In genomic region chr12:4449862-4450222, GRCh38 we compare ENCODE assay signal across 18 cellular contexts. TPM values are rescaled to one million over a fixed set of nuclear protein-coding genes. Genes with fewer than 3 reads are reported as not detected.
A peak's percentile ranks its signal among the peaks of the same experiment; 100 is the strongest.
DNase-seq lines count a peak whose midpoint lies in the region; ATAC-seq, FAIRE-seq and TF ChIP-seq lines count a peak whose summit lies in the region.
"Had no signal": no experiment of that assay in that cellular context is flagged by ENCODE, and none has a peak within 500 bp of the region (broad histone marks: within the 10 kb centered on the region; RNA-seq: fewer than 3 reads in every experiment).

No MANE protein-coding gene starts in this region.

- H3K27me3 Mint-ChIP-seq in endothelial cell (ENCODE audit: unreplicated experiment): peaks cover 2% of the 10 kb centered on the region
- peaks cover 20 to 35% (median 30%) of the 10 kb centered on the region in 5 donors for H3K27me3 Mint-ChIP-seq in naive thymus-derived CD4-positive, alpha-beta T cell

- intact Hi-C loops in naive thymus-derived CD4-positive, alpha-beta T cell (cut with micrococcal nuclease): loop anchor here in 1 of 2 donors (10.0 kb wide), 1 partner anchor 285 kb away; no protein-coding TSS in a partner anchor

- no peaks in the 10 kb centered on the region for H3K4me1 ChIP-seq in osteoblast (ENCODE audit: insufficient read depth, low read length)
- no peaks in the 10 kb centered on the region for H3K4me1 ChIP-seq in naive thymus-derived CD4-positive, alpha-beta T cell (ENCODE audit: control insufficient read depth in 2 of 2, insufficient read depth in 2 of 2, low read length in 2 of 2)
- H3K4me1 ChIP-seq: upper lobe of left lung had no signal

- no peak overlapping the region for H3K4me2 ChIP-seq in osteoblast (ENCODE audit: insufficient read depth, low read length)

- no peaks in the 10 kb centered on the region for H3K9me3 ChIP-seq in osteoblast (ENCODE audit: low read depth, low read length)
- H3K9me3 ChIP-seq in naive thymus-derived CD4-positive, alpha-beta T cell (ENCODE audit: control insufficient read depth in 2 of 3, low read length in 3 of 3): no peaks in the 10 kb centered on the region
- H3K9me3 ChIP-seq: upper lobe of left lung had no signal

- CTCF ChIA-PET in naive thymus-derived CD4-positive, alpha-beta T cell (lab: Charles Lee): no interaction called here

- no peaks in the 10 kb centered on the region for H3K36me3 Mint-ChIP-seq in endothelial cell (ENCODE audit: low read depth, unreplicated experiment)
- peaks cover 0 to 13% (median 8%) of the 10 kb centered on the region in 5 donors for H3K36me3 Mint-ChIP-seq in naive thymus-derived CD4-positive, alpha-beta T cell
- H3K36me3 Mint-ChIP-seq: CD8-positive, alpha-beta T cell had no signal

- peaks cover 11% of the 10 kb centered on the region for H3K4me1 Mint-ChIP-seq in endothelial cell (ENCODE audit: unreplicated experiment)
- no peaks in the 10 kb centered on the region for H3K4me1 Mint-ChIP-seq in naive thymus-derived CD4-positive, alpha-beta T cell
- H3K4me1 Mint-ChIP-seq: T-helper 17 cell had no signal

- POLR2A ChIA-PET in naive thymus-derived CD4-positive, alpha-beta T cell (lab: Charles Lee): no interaction called here

- H3K27me3 ChIP-seq in bronchial epithelial cell (ENCODE audit: control insufficient read depth, insufficient read depth, low read length): peaks cover 3% of the 10 kb centered on the region
- peaks cover 7% of the 10 kb centered on the region for H3K27me3 ChIP-seq in osteoblast (ENCODE audit: insufficient read depth, low read length)
- H3K27me3 ChIP-seq in naive thymus-derived CD4-positive, alpha-beta T cell (ENCODE audit: control insufficient read depth in 2 of 2, insufficient read depth in 2 of 2, low read length in 2 of 2): no peaks in the 10 kb centered on the region
- H3K27me3 ChIP-seq: upper lobe of left lung had no signal

- no peaks in the 10 kb centered on the region for H3K9me3 Mint-ChIP-seq in endothelial cell (ENCODE audit: unreplicated experiment)
- peaks cover 0 to 30% (median 11%) of the 10 kb centered on the region in 11 donors for H3K9me3 Mint-ChIP-seq in naive thymus-derived CD4-positive, alpha-beta T cell

- no peak for ATAC-seq in HG03280 (IDR thresholded peaks at IDR 0.05; ENCODE audit: unreplicated experiment)
- no peak for ATAC-seq in naive thymus-derived CD4-positive, alpha-beta T cell
- ATAC-seq: CD8-positive, alpha-beta T cell; Panc1; T-helper 17 cell had no signal

- H3K4me3 ChIP-seq in bronchial epithelial cell (ENCODE audit: low read depth, low read length): no peak overlapping the region
- no peak overlapping the region for H3K4me3 ChIP-seq in osteoblast (ENCODE audit: insufficient read depth, low read length)
- no peak overlapping the region for H3K4me3 ChIP-seq in naive thymus-derived CD4-positive, alpha-beta T cell (ENCODE audit: low read length)
- H3K4me3 ChIP-seq: upper lobe of left lung had no signal

- DNase-seq in DMS 273 (lab: John Stamatoyannopoulos, UW; ENCODE audit: unreplicated experiment): peak; percentile 37
- no peak for DNase-seq in DMS 273 treated with DMSO at 0.1 percent for 48 hours (lab: John Stamatoyannopoulos, UW)
- peak; percentile 61 for DNase-seq in NCI-H1105 (lab: John Stamatoyannopoulos, UW)
- DNase-seq in bronchial epithelial cell (ENCODE audit: low read depth): peak; percentile 22
- peak; percentile 51 for DNase-seq in osteoblast (ENCODE audit: insufficient read length, low spot score, missing footprints)
- no peak for DNase-seq in endothelial cell (ENCODE audit: low spot score)
- DNase-seq in naive thymus-derived CD4-positive, alpha-beta T cell: no peak
- DNase-seq: activated T-cell treated with anti-CD3 and anti-CD28 coated beads, Interleukin-2, amount 50 U/mL, for 1 hour; amniotic stem cell; CD8-positive, alpha-beta T cell; NCI-H446 treated with DMSO at 0.1 percent for 48 hours; stimulated activated CD4-positive, alpha-beta T cell treated with anti-CD3 and anti-CD28 coated beads, Interleukin-15, amount 100 ng/mL, for 24 hours; T-helper 17 cell; upper lobe of left lung had no signal

- H4K20me1 ChIP-seq in osteoblast (ENCODE audit: insufficient read depth, low read length): no peaks in the 10 kb centered on the region

- H3K27ac Mint-ChIP-seq in endothelial cell (ENCODE audit: unreplicated experiment): no peak overlapping the region
- no peak overlapping the region for H3K27ac Mint-ChIP-seq in naive thymus-derived CD4-positive, alpha-beta T cell
- H3K27ac Mint-ChIP-seq: CD8-positive, alpha-beta T cell; T-helper 17 cell had no signal

- no peak for FAIRE-seq in bronchial epithelial cell (lab: Jason Lieb, UNC)

- H3K27ac ChIP-seq in osteoblast (ENCODE audit: low read depth, low read length): no peak overlapping the region
- H3K27ac ChIP-seq in naive thymus-derived CD4-positive, alpha-beta T cell (ENCODE audit: low read depth, low read length): no peak overlapping the region
- H3K27ac ChIP-seq: 22Rv1, upper lobe of left lung had no signal

- TF ChIP-seq CTCF in bronchial epithelial cell (IDR thresholded peaks at IDR 0.05; ENCODE audit: insufficient read depth, low read length, severe bottlenecking) (no peak), osteoblast (IDR thresholded peaks at IDR 0.05; ENCODE audit: extremely low read depth, low read depth, low read length) (no peak), endothelial cell (IDR thresholded peaks at IDR 0.05; ENCODE audit: unreplicated experiment) (no peak)

- no peaks in the 10 kb centered on the region for H3K79me2 ChIP-seq in osteoblast (ENCODE audit: insufficient read depth, low read length)

- no peak overlapping the region for H2AFZ ChIP-seq in osteoblast (ENCODE audit: low read length)

- H3K36me3 ChIP-seq in bronchial epithelial cell (ENCODE audit: control insufficient read depth, insufficient read depth, low read length): no peaks in the 10 kb centered on the region
- no peaks in the 10 kb centered on the region for H3K36me3 ChIP-seq in osteoblast (ENCODE audit: insufficient read depth, low read length)
- no peaks in the 10 kb centered on the region for H3K36me3 ChIP-seq in naive thymus-derived CD4-positive, alpha-beta T cell (ENCODE audit: control insufficient read depth in 2 of 3, insufficient read depth in 3 of 3, low read length in 3 of 3)
- H3K36me3 ChIP-seq: upper lobe of left lung had no signal

- no peak overlapping the region for H3K4me3 Mint-ChIP-seq in endothelial cell (ENCODE audit: unreplicated experiment)
- H3K4me3 Mint-ChIP-seq in naive thymus-derived CD4-positive, alpha-beta T cell: no peak overlapping the region
- H3K4me3 Mint-ChIP-seq: CD8-positive, alpha-beta T cell; T-helper 17 cell had no signal

RNA-seq across cellular contexts. Expression of gene FGF6, which starts 4.2 kb away (rescaled TPM):
- not detected in 2 replicates for total RNA-seq in bronchial epithelial cell
- not detected in 2 replicates for total RNA-seq in osteoblast
- total RNA-seq in endothelial cell (ENCODE audit: unreplicated experiment): not detected
- not detected for total RNA-seq in naive thymus-derived CD4-positive, alpha-beta T cell
- not detected for polyA plus RNA-seq in naive thymus-derived CD4-positive, alpha-beta T cell
- total RNA-seq: CD8-positive, alpha-beta T cell; lower leg skin; T-helper 17 cell; upper lobe of left lung had no signal

Comparison
In these comparisons a context has a peak if more than half of its experiments do, and no peak if none do; other contexts are left out.
1. DNase-seq: peak in DMS 273 (single experiment), NCI-H1105 (single experiment), bronchial epithelial cell (single experiment) and osteoblast (single experiment); none in DMS 273 treated with DMSO at 0.1 percent for 48 hours (single experiment), endothelial cell (single experiment) and naive thymus-derived CD4-positive, alpha-beta T cell (0 of 9).